ENCODE assay signal across 10 cellular contexts in genomic region chr14:63840981-63841380, GRCh38. TPM values are rescaled to one million over a fixed set of nuclear protein-coding genes. Genes with fewer than 3 reads are reported as not detected.
A peak's percentile ranks its signal among the peaks of the same experiment; 100 is the strongest.
DNase-seq lines count a peak whose midpoint lies in the region; ATAC-seq, FAIRE-seq and TF ChIP-seq lines count a peak whose summit lies in the region.
"Had no signal": no experiment of that assay in that cellular context is flagged by ENCODE, and none has a peak within 500 bp of the region (broad histone marks: within the 10 kb centered on the region; RNA-seq: fewer than 3 reads in every experiment).

No MANE protein-coding gene starts in this region.

- ATAC-seq in Right ventricle myocardium superior (ENCODE audit: poor library complexity) (no peak), Right ventricle myocardium inferior (no peak), HepG2 (peak; percentile 84), HG02642 (IDR thresholded peaks at IDR 0.05; ENCODE audit: poor library complexity, unreplicated experiment) (no peak), HG02870 (IDR thresholded peaks at IDR 0.05; ENCODE audit: unreplicated experiment) (no peak)

- TF ChIP-seq CTCF in HepG2 (CRISPR knock-in tag; IDR thresholded peaks at IDR 0.05) (peak; percentile 60), transverse colon (IDR thresholded peaks at IDR 0.05) (peak in 2 of 5 experiments; percentile 15 to 20), ascending aorta (IDR thresholded peaks at IDR 0.05) (no peak)

- DNase-seq in Right ventricle myocardium superior: peak; percentile 45
- no peak for DNase-seq in Right ventricle myocardium inferior (ENCODE audit: missing footprints)
- DNase-seq in activated T-helper 1 cell treated with Interleukin-2 at 50 U/mL for 16 hours (ENCODE audit: low read depth): peak; percentile 34
- peak; percentile 44 for DNase-seq in HepG2 (ENCODE audit: low spot score)
- peak; percentile 45 for DNase-seq in transverse colon
- no peak for DNase-seq in ascending aorta (ENCODE audit: low spot score in 2 of 2)

- no peak for TF ChIP-seq RAD21 in HepG2 (CRISPR knock-in tag; IDR thresholded peaks at IDR 0.05)

- H3K4me1 ChIP-seq in HepG2 (ENCODE audit: insufficient read depth, low read length) (no peaks in the 10 kb centered on the region), transverse colon (no peaks in the 10 kb centered on the region), ascending aorta (no peaks in the 10 kb centered on the region)
- H3K4me1 ChIP-seq: BLaER1 had no signal

- H3K4me2 ChIP-seq in HepG2 (ENCODE audit: low read depth, low read length): no peak overlapping the region
- H3K4me2 ChIP-seq: BLaER1 had no signal

- no peak for FAIRE-seq in HepG2 (lab: Jason Lieb, UNC)
- FAIRE-seq: astrocyte had no signal

- no TSS peak for BruUV-seq in HepG2 (replicated peaks; lab: Mats Ljungman, UMichigan)

- H3K36me3 ChIP-seq in HepG2 (replicated peaks in 1 of 2; ENCODE audit: control insufficient read depth in 1 of 2, insufficient read depth in 2 of 2, low read length in 2 of 2) (no peaks in the 10 kb centered on the region), transverse colon (no peaks in the 10 kb centered on the region), ascending aorta (no peaks in the 10 kb centered on the region)
- H3K36me3 ChIP-seq: BLaER1 had no signal

- no peak overlapping the region for H3K27ac ChIP-seq in HepG2 (ENCODE audit: extremely low read length, insufficient read depth, low read length)
- H3K27ac ChIP-seq in transverse colon: no peak overlapping the region
- no peak overlapping the region for H3K27ac ChIP-seq in ascending aorta
- H3K27ac ChIP-seq: BLaER1 had no signal

- POLR2A ChIA-PET in HepG2 (lab: Yijun Ruan, JAX): no interaction called here

- intact Hi-C loops in Right ventricle myocardium superior (cut with DNase I): no loop called here
- intact Hi-C loops in Right ventricle myocardium inferior (cut with DNase I): no loop called here
- intact Hi-C loops in HepG2 (cut with micrococcal nuclease; ENCODE audit: unreplicated experiment): loop anchor here (1.0 kb wide), 1 partner anchor 454 kb away; no protein-coding TSS in a partner anchor
- intact Hi-C loops in transverse colon (cut with DNase I; ENCODE audit: low total_unique reads): no loop called here
- intact Hi-C loops in ascending aorta (cut with DNase I): no loop called here

- TF ChIP-seq EP300 in HepG2 (IDR thresholded peaks at IDR 0.05; ENCODE audit: low read depth in 2 of 2, low read length in 2 of 2): no peak
- no peak for TF ChIP-seq EP300 in HepG2 (CRISPR knock-in tag; IDR thresholded peaks at IDR 0.05; ENCODE audit: borderline replicate concordance)
- no peak for TF ChIP-seq EP300 in transverse colon (IDR thresholded peaks at IDR 0.05; ENCODE audit: low read depth)

- H3K9me3 ChIP-seq in HepG2 (ENCODE audit: low read length) (no peaks in the 10 kb centered on the region), transverse colon (peaks cover 0 to 3% of the 10 kb centered on the region in 2 donors), ascending aorta (peaks cover 11 to 12% of the 10 kb centered on the region in 2 donors)

- H3K27me3 ChIP-seq in HepG2 (ENCODE audit: control insufficient read depth in 1 of 2, insufficient read depth in 2 of 2, low read length in 2 of 2) (no peaks in the 10 kb centered on the region; a peak in 2 of 5 replicates), transverse colon (no peaks in the 10 kb centered on the region), ascending aorta (no peaks in the 10 kb centered on the region)
- H3K27me3 ChIP-seq: BLaER1 had no signal

- H3K79me2 ChIP-seq in HepG2 (ENCODE audit: insufficient read depth, low read length): no peaks in the 10 kb centered on the region

- no peaks in the 10 kb centered on the region for H4K20me1 ChIP-seq in HepG2 (ENCODE audit: insufficient read depth, low read length)
- H4K20me1 ChIP-seq: BLaER1 had no signal

- H3K9ac ChIP-seq in HepG2 (ENCODE audit: insufficient read depth, low read depth, low read length): no peak overlapping the region
- H3K9ac ChIP-seq: BLaER1 had no signal

- WGBS in HepG2 (ENCODE audit: low lambda C conversion rate): no CpG with 5 or more reads among the region's 1 CpG
- WGBS in transverse colon (ENCODE audit: low coverage in 1 of 2), 2 donors: 32% methylated on average over 1 of the region's 1 CpG; no CpG with 5 or more reads in 1 of the 2 donors

- no peak overlapping the region for H3K4me3 ChIP-seq in HepG2 (replicated peaks in 1 of 3; ENCODE audit: insufficient read depth in 1 of 3, low read depth in 2 of 3, low read length in 3 of 3)
- no peak overlapping the region for H3K4me3 ChIP-seq in transverse colon
- no peak overlapping the region for H3K4me3 ChIP-seq in ascending aorta
- H3K4me3 ChIP-seq: BLaER1 had no signal

- CTCF ChIA-PET in HepG2 (lab: Yijun Ruan, JAX; ENCODE audit: low intra/inter-chr PET ratio, low total read pairs): interaction anchor here (1.4 kb wide), 1 partner anchor 454 kb away, joined by 9 read pairs; the partner anchor contains the start of gene ESR2

- H2AFZ ChIP-seq in HepG2 (ENCODE audit: low read length): no peak overlapping the region

- no peak for TF ChIP-seq POLR2A in HepG2 (IDR thresholded peaks at IDR 0.05; ENCODE audit: insufficient read depth in 1 of 2, low read depth in 2 of 2, low read length in 2 of 2)
- TF ChIP-seq POLR2A in transverse colon (IDR thresholded peaks at IDR 0.05): no peak

- in situ Hi-C loops in HepG2 (cut with HindIII; ENCODE audit: extremely low pct_ligation_motif_present, low pct_unique_long_range_greater_than_20kb): no loop called here
- in situ Hi-C loops in transverse colon (cut with MboI; ENCODE audit: low pct_ligation_motif_present in 1 of 4, low pct_unique_long_range_greater_than_20kb in 1 of 4, low sequenced_read_pairs in 3 of 4): no loop called here

TF ChIP-seq in HepG2, 621 proteins besides CTCF, POLR2A, EP300 and RAD21:
- TF ChIP-seq SMC3 (IDR thresholded peaks at IDR 0.05; ENCODE audit: low read length) (peak; percentile 19; the same call in 1 of the 2 replicates), PAX8 (CRISPR knock-in tag; IDR thresholded peaks at IDR 0.05; ENCODE audit: borderline replicate concordance) (no peak), XBP1 (CRISPR knock-in tag; IDR thresholded peaks at IDR 0.05) (no peak), ZNF234 (CRISPR knock-in tag; conservative IDR thresholded peaks at IDR 0.05) (no peak), STAG1 (CRISPR knock-in tag; IDR thresholded peaks at IDR 0.05) (peak; percentile 69), RAD51 (IDR thresholded peaks at IDR 0.05; ENCODE audit: borderline replicate concordance) (no peak), MXD3 (CRISPR knock-in tag; IDR thresholded peaks at IDR 0.05) (no peak), ZBTB26 (CRISPR knock-in tag; IDR thresholded peaks at IDR 0.05; ENCODE audit: borderline replicate concordance) (no peak)

RNA-seq across cellular contexts. Expression of gene SYNE2, which starts 11.8 kb away (rescaled TPM):
- 193 TPM for total RNA-seq in Right ventricle myocardium superior
- total RNA-seq in Right ventricle myocardium inferior: 191 TPM
- total RNA-seq in HepG2 (2016; rRNA removed; fragmentation: Illumina TruSeq; extraction: Trizol): 13.3 and 19.5 TPM in 2 replicates
- 3.3 and 4.7 TPM in 2 replicates for total RNA-seq in HepG2 (2016; cell fraction: cytosol; rRNA removed; fragmentation: Illumina TruSeq; extraction: Trizol; ENCODE audit: low read depth)
- total RNA-seq in HepG2 (2016; cell fraction: insoluble cytoplasmic fraction; rRNA removed; fragmentation: Illumina TruSeq; extraction: Trizol): 13.6 and 17.1 TPM in 2 replicates
- total RNA-seq in HepG2 (2016; cell fraction: membrane; rRNA removed; fragmentation: Illumina TruSeq; extraction: Trizol): 4.5 and 4.9 TPM in 2 replicates
- total RNA-seq in HepG2 (2016; cell fraction: nucleus; rRNA removed; fragmentation: Illumina TruSeq; extraction: Trizol): 24.4 and 24.6 TPM in 2 replicates
- polyA plus RNA-seq in HepG2 (2011; rRNA removed): 6.2 and 6.4 TPM in 2 replicates
- polyA plus RNA-seq in HepG2 (2011; cell fraction: cytosol; rRNA removed): 3.3 and 4.5 TPM in 2 replicates
- 21.7 and 22.7 TPM in 2 replicates for polyA plus RNA-seq in HepG2 (2011; cell fraction: nucleus; rRNA removed)
- polyA plus RNA-seq in HepG2 (2012): 4.5 and 5.0 TPM in 2 replicates
- polyA plus RNA-seq in HepG2 (2016; cell fraction: cytosol; fragmentation: Illumina TruSeq; extraction: Trizol; ENCODE audit: low read depth): 0.34 and 0.63 TPM in 2 replicates
- 7.2 and 9.1 TPM in 2 replicates for polyA plus RNA-seq in HepG2 (2016; cell fraction: insoluble cytoplasmic fraction; fragmentation: Illumina TruSeq; extraction: Trizol; ENCODE audit: low read depth)
- 0.87 and 1.0 TPM in 2 replicates for polyA plus RNA-seq in HepG2 (2016; cell fraction: membrane; fragmentation: Illumina TruSeq; extraction: Trizol; ENCODE audit: low read depth)
- 13.5 and 14.3 TPM in 2 replicates for polyA plus RNA-seq in HepG2 (2016; cell fraction: nucleus; fragmentation: Illumina TruSeq; extraction: Trizol; ENCODE audit: insufficient read depth, low read depth)
- polyA minus RNA-seq in HepG2 (2011; rRNA and poly(A)+ RNA removed; ENCODE audit: low replicate concordance): 21.2 and 137 TPM in 2 replicates
- polyA minus RNA-seq in HepG2 (2011; cell fraction: cytosol; rRNA and poly(A)+ RNA removed): 9.4 and 14.6 TPM in 2 replicates
- 55.6 and 61.7 TPM in 2 replicates for polyA minus RNA-seq in HepG2 (2011; cell fraction: nucleus; rRNA and poly(A)+ RNA removed)
- 100 to 1,000 TPM; 242 to 491 (median 304) TPM for total RNA-seq in transverse colon
- 518 TPM for total RNA-seq in ascending aorta

Comparison
In these comparisons a context has a peak if more than half of its experiments do, and no peak if none do; other contexts are left out.
1. DNase-seq: peak in Right ventricle myocardium superior (single experiment), activated T-helper 1 cell treated with Interleukin-2 at 50 U/mL for 16 hours (single experiment), HepG2 (single experiment) and transverse colon (single experiment); none in Right ventricle myocardium inferior (single experiment) and ascending aorta (0 of 2).